ENCODE assay signal across 11 cellular contexts in the genomic region with DNA sequence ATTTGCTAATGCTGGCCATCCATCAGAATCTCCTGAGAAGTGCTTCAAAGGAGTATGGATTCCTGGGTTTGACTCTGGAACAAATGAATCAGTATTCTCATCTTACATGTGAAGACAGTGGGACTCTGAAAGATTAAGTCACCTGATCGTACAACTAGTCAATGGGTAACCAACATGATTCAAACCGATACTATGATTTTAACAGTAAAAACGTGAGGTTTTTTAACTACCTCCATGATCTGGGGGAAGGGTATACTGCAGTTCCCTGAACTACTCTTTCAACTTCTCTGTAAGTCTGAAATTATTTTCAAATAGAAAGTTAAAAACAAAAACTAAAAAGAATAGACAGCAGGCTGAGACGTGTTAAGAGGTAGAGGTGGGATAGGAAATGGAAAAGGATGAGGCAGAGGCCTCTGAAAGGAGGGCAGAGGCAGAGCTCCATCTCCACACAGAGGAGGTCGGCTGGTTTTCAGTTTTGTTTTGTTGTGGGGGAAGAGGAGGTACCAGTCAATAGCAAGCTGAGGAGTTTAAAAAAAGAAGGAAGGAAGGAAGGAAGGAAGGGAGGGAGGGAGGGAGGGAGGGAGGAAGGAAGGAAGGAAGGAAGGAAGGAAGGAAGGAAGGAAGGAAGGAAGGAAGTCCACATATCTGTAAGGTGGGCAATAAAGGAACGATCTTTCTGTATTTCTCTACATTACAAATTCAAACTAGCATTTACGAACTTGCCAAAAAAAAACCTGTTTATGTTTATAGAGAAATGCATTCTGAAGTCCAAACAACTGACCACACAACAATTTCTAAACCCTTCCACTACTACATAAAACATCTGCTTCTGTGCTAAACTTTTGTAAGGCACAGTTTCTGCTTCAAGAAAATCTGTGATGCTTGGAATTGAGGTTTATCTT.
DNase-seq lines count a peak whose midpoint lies in the region; ATAC-seq and TF ChIP-seq lines count a peak whose summit lies in the region.
"Had no signal": no experiment of that assay in that cellular context is flagged by ENCODE, and none has a peak within 500 bp of the region (broad histone marks: within the 10 kb centered on the region; RNA-seq: fewer than 3 reads in every experiment).

No MANE protein-coding gene starts in this region.

- TF ChIP-seq CTCF in left ventricle myocardium inferior (IDR thresholded peaks at IDR 0.05; ENCODE audit: borderline replicate concordance) (no peak), heart right ventricle (IDR thresholded peaks at IDR 0.05) (no peak)

- DNase-seq in left ventricle myocardium inferior (no peak), heart right ventricle (no peak), EL (no peak), AG08395 (ENCODE audit: low spot score) (no peak), posterior cingulate gyrus (no peak)
- DNase-seq in activated naive CD4-positive, alpha-beta T cell treated with anti-CD3 and anti-CD28 coated beads, Interleukin-2, amount 50 U/mL, for 16 hours: peak; percentile 47
- DNase-seq: C1 segment of cervical spinal cord, erythroblast had no signal

- no peaks in the 10 kb centered on the region for H3K27me3 ChIP-seq in left ventricle myocardium inferior (ENCODE audit: low read depth)
- no peaks in the 10 kb centered on the region for H3K27me3 ChIP-seq in heart right ventricle
- H3K27me3 ChIP-seq in thymus (ENCODE audit: control insufficient read depth, insufficient read depth): no peaks in the 10 kb centered on the region

- 64 to 74% methylated on average over 7 of the region's 7 CpGs for WGBS in heart right ventricle, 2 donors
- 60% methylated on average over 7 of the region's 7 CpGs for WGBS in thymus

- H3K36me3 ChIP-seq in left ventricle myocardium inferior (no peaks in the 10 kb centered on the region), heart right ventricle (no peaks in the 10 kb centered on the region), thymus (ENCODE audit: control insufficient read depth, insufficient read depth) (no peaks in the 10 kb centered on the region)

- intact Hi-C loops in left ventricle myocardium inferior (cut with micrococcal nuclease): no loop called here
- intact Hi-C loops in heart right ventricle (cut with DNase I): loop anchor here in 1 of 10 donors (5.0 kb wide), 1 partner anchor 38 kb away; no protein-coding TSS in a partner anchor
- intact Hi-C loops in posterior cingulate gyrus (cut with DNase I): no loop called here

- ATAC-seq in heart right ventricle (no peak), HG03097 (IDR thresholded peaks at IDR 0.05; ENCODE audit: low FRiP score, unreplicated experiment) (peak; percentile 78)
- ATAC-seq: Panc1 had no signal

- H3K9me3 ChIP-seq in left ventricle myocardium inferior (replicated peaks) (no peaks in the 10 kb centered on the region), heart right ventricle (no peaks in the 10 kb centered on the region), thymus (ENCODE audit: control insufficient read depth) (no peaks in the 10 kb centered on the region)

- H3K4me3 ChIP-seq in left ventricle myocardium inferior (no peak overlapping the region), heart right ventricle (no peak overlapping the region), thymus (ENCODE audit: low read length) (no peak overlapping the region)

- H3K27ac ChIP-seq in left ventricle myocardium inferior (replicated peaks) (peak overlapping the region; percentile 16), heart right ventricle (peak overlapping the region in 3 of 10 donors; percentile 17 to 57 (median 36)), thymus (ENCODE audit: low read depth) (peak overlapping the region; percentile 60)

- H3K4me1 ChIP-seq in left ventricle myocardium inferior (peaks cover 27% of the 10 kb centered on the region), heart right ventricle (peaks cover 0 to 34% (median 20%) of the 10 kb centered on the region in 9 donors), thymus (ENCODE audit: control insufficient read depth, insufficient read depth, low read length) (peaks cover 2% of the 10 kb centered on the region)
